In genomic region chr1:222465211-222466041, GRCh38 we compare ENCODE assay signal across 8 cellular contexts.
DNase-seq lines count a peak whose midpoint lies in the region; ATAC-seq and TF ChIP-seq lines count a peak whose summit lies in the region.

No MANE protein-coding gene starts in this region.

- no peaks in the 10 kb centered on the region for H3K27me3 ChIP-seq in right atrium auricular region
- no peaks in the 10 kb centered on the region for H3K27me3 ChIP-seq in vagina

- no peak for TF ChIP-seq POLR2A in vagina (IDR thresholded peaks at IDR 0.05)

- peaks cover 6 to 12% (median 11%) of the 10 kb centered on the region in 3 donors for H3K4me1 Mint-ChIP-seq in T-cell

- H3K4me3 ChIP-seq in right atrium auricular region: peak overlapping the region; percentile 26 to 45
- H3K4me3 ChIP-seq in vagina: peak overlapping the region; percentile 41 to 62

- POLR2A ChIA-PET in T-cell (lab: Charles Lee): no interaction called here

- H3K27ac ChIP-seq in angular gyrus (ENCODE audit: low read depth, low read length): peak overlapping the region; percentile 73
- peak overlapping the region; percentile 77 to 81 for H3K27ac ChIP-seq in right atrium auricular region
- peak overlapping the region; percentile 77 for H3K27ac ChIP-seq in vagina

- intact Hi-C loops in vagina (cut with DNase I): loop anchor here (5.0 kb wide), 1 partner anchor 172 kb away; no protein-coding TSS in a partner anchor

- no peaks in the 10 kb centered on the region for H3K9me3 Mint-ChIP-seq in T-cell

- peaks cover 0 to 12% of the 10 kb centered on the region in 2 donors for H3K4me1 ChIP-seq in right atrium auricular region
- peaks cover 8% of the 10 kb centered on the region for H3K4me1 ChIP-seq in vagina

- no peaks in the 10 kb centered on the region for H3K36me3 Mint-ChIP-seq in T-cell

- CTCF ChIA-PET in T-cell (lab: Charles Lee): interaction anchor here (0.6 to 3.2 kb wide), 13 partner anchors 10 to 1992 kb away, joined by 3 to 26 read pairs (median 3); partner anchors contain the start of gene TAF1A (in 1 of the 2)

- H3K9me3 ChIP-seq in right atrium auricular region: no peaks in the 10 kb centered on the region
- no peaks in the 10 kb centered on the region for H3K9me3 ChIP-seq in vagina

- peaks cover 0 to 1% of the 10 kb centered on the region in 2 donors for H3K27me3 Mint-ChIP-seq in T-cell

- H3K4me3 Mint-ChIP-seq in T-cell: peak overlapping the region; percentile 79 to 83 (median 80)

- DNase-seq in NCI-H1092 treated with DMSO at 0.1 percent for 48 hours (lab: John Stamatoyannopoulos, UW) (peak; percentile 85), T-cell (peak; percentile 36 to 79 (median 64)), right atrium auricular region (ENCODE audit: low spot score) (peak; percentile 94), putamen (ENCODE audit: low spot score) (peak; percentile 90), vagina (ENCODE audit: extremely low spot score in 2 of 2) (peak in 1 of 2 donors; percentile 94)

- peak overlapping the region; percentile 81 to 86 for H3K27ac Mint-ChIP-seq in T-cell

- no peaks in the 10 kb centered on the region for H3K36me3 ChIP-seq in right atrium auricular region
- H3K36me3 ChIP-seq in vagina: no peaks in the 10 kb centered on the region

- ATAC-seq in HG02642 (IDR thresholded peaks at IDR 0.05; ENCODE audit: poor library complexity, unreplicated experiment) (peak; percentile 91), T-cell (replicated peaks in 1 of 4) (peak; percentile 90 to 98 (median 92))

- TF ChIP-seq CTCF in GM12873 (IDR thresholded peaks at IDR 0.05; ENCODE audit: insufficient read depth, low read depth, low read length, missing control alignments): peak; percentile 100
- TF ChIP-seq CTCF in right atrium auricular region (IDR thresholded peaks at IDR 0.05): peak; percentile 100
- peak; percentile 96 to 100 (median 99) for TF ChIP-seq CTCF in vagina (IDR thresholded peaks at IDR 0.05)
